In genomic region chr7:106372595-106373318, GRCh38 we compare ENCODE assay signal across 23 cellular contexts.
"Had no signal": no experiment of that assay in that cellular context is flagged by ENCODE, and none has a peak within 500 bp of the region (broad histone marks: within the 10 kb centered on the region; RNA-seq: fewer than 3 reads in every experiment).

No MANE protein-coding gene starts in this region.

- ATAC-seq: activated CD4-positive, alpha-beta T cell treated with anti-CD3 and anti-CD28 coated beads for 36 hours; activated naive CD8-positive, alpha-beta T cell treated with anti-CD3 and anti-CD28 coated beads, Interleukin-2, amount 50 U/mL, for 24 hours; body of pancreas; heart right ventricle; left lobe of liver; natural killer cell treated with Interleukin-12 subunit alpha and Interleukin-12 subunit beta and Interleukin-15 and Interleukin-18, amount 100 ng/mL, for 72 hours; pancreas; psoas muscle; right lobe of liver had no signal

- H3K9me3 ChIP-seq: body of pancreas, heart right ventricle, pancreas, psoas muscle, right lobe of liver, thyroid gland had no signal

- FAIRE-seq: kidney, pancreas had no signal

- H3K36me3 ChIP-seq: cardiac muscle cell, heart right ventricle, pancreas, right lobe of liver, thyroid gland had no signal

- H3K27me3 ChIP-seq: body of pancreas, cardiac muscle cell, heart right ventricle, pancreas, right lobe of liver, thyroid gland had no signal

- H3K4me3 ChIP-seq: body of pancreas, cardiac muscle cell, heart right ventricle, pancreas, psoas muscle, right lobe of liver, skin epidermis, thyroid gland had no signal

- DNase-seq: activated B cell treated with CpG ODN at 0.5 μM for 24 hours; activated CD4-positive, alpha-beta memory T cell treated with anti-CD3 and anti-CD28 coated beads for 36 hours; activated CD4-positive, alpha-beta T cell treated with anti-CD3 and anti-CD28 coated beads for 36 hours; activated naive CD4-positive, alpha-beta T cell treated with anti-CD3 and anti-CD28 coated beads for 36 hours; activated naive CD8-positive, alpha-beta T cell treated with anti-CD3 and anti-CD28 coated beads, Interleukin-2, amount 50 U/mL, for 24 hours; activated T-cell treated with anti-CD3 and anti-CD28 coated beads, Interleukin-2, amount 50 U/mL, for 48 hours; body of pancreas; cortex of kidney; endodermal cell; heart right ventricle; kidney; midbrain; pancreas; psoas muscle; right lobe of liver; stimulated activated CD4-positive, alpha-beta T cell treated with anti-CD3 and anti-CD28 coated beads, Interleukin-1b, Interleukin-23, amount 100 ng/mL, for 48 hours; substantia nigra; T-helper 9 cell; thyroid gland had no signal

- H3K27ac ChIP-seq: body of pancreas, cardiac muscle cell, pancreas, psoas muscle, right lobe of liver, skin epidermis, thyroid gland had no signal

- H3K4me1 ChIP-seq: body of pancreas, pancreas, psoas muscle, right lobe of liver, thyroid gland had no signal
